Comparison of ENCODE assay signal across 12 cellular contexts in genomic region chr11:103851166-103851651, GRCh38.
DNase-seq lines count a peak whose midpoint lies in the region; ATAC-seq and TF ChIP-seq lines count a peak whose summit lies in the region.
"Had no signal": no experiment of that assay in that cellular context is flagged by ENCODE, and none has a peak within 500 bp of the region (broad histone marks: within the 10 kb centered on the region; RNA-seq: fewer than 3 reads in every experiment).

No MANE protein-coding gene starts in this region.

- no peaks in the 10 kb centered on the region for H3K4me1 Mint-ChIP-seq in GM23338
- H3K4me1 Mint-ChIP-seq: H9 had no signal

- WGBS in body of pancreas, 2 donors: 5 to 12% methylated on average over 3 of the region's 3 CpGs
- WGBS in heart right ventricle, 2 donors: 28 to 36% methylated on average over 3 of the region's 3 CpGs

- no peaks in the 10 kb centered on the region for H3K27me3 Mint-ChIP-seq in GM23338 (ENCODE audit: insufficient read depth, low read depth, poor library complexity)
- H3K27me3 Mint-ChIP-seq: activated naive CD8-positive, alpha-beta T cell treated with anti-CD3 and anti-CD28 coated beads, Interleukin-2, amount 10 ng/mL, durations not matched to agents 7 days and 5 days had no signal

- no peaks in the 10 kb centered on the region for H3K9me3 Mint-ChIP-seq in GM23338

- DNase-seq in AG10803 (ENCODE audit: low read depth) (peak; percentile 70), body of pancreas (peak in 3 of 4 donors; percentile 33 to 50 (median 48)), heart right ventricle (no peak), renal cortical epithelial cell (ENCODE audit: low read depth) (peak; percentile 97), GM23338 (ENCODE audit: low spot score) (no peak), DMS79 treated with DMSO at 0.1 percent for 48 hours (lab: John Stamatoyannopoulos, UW) (no peak)
- DNase-seq in stimulated activated CD4-positive, alpha-beta T cell treated with anti-CD3 and anti-CD28 coated beads, Interleukin-2, amount 100 ng/mL, for 24 hours: no peak
- DNase-seq: activated naive CD8-positive, alpha-beta T cell treated with anti-CD3 and anti-CD28 coated beads, Interleukin-2, amount 10 ng/mL, durations not matched to agents 7 days and 5 days; H9; MG63 had no signal

- H3K36me3 Mint-ChIP-seq in GM23338 (ENCODE audit: low read depth): no peaks in the 10 kb centered on the region; the same call in 2 of the 3 replicates
- H3K36me3 Mint-ChIP-seq: activated naive CD8-positive, alpha-beta T cell treated with anti-CD3 and anti-CD28 coated beads, Interleukin-2, amount 10 ng/mL, durations not matched to agents 7 days and 5 days had no signal

- no peak for TF ChIP-seq POLR2A in body of pancreas (IDR thresholded peaks at IDR 0.05)

- peaks cover 6% of the 10 kb centered on the region; the same call in 1 of the 2 replicates for H3K9me2 ChIP-seq in GM23338 (ENCODE audit: insufficient read depth)

- H4K20me1 ChIP-seq in GM23338 (replicated peaks; ENCODE audit: insufficient read depth): no peaks in the 10 kb centered on the region

- no peaks in the 10 kb centered on the region for H3F3A ChIP-seq in GM23338 (replicated peaks; ENCODE audit: low read depth)

- peak overlapping the region; percentile 47 to 66 (median 56) for H3K27ac ChIP-seq in body of pancreas
- H3K27ac ChIP-seq in heart right ventricle: peak overlapping the region in 5 of 10 donors; percentile 5 to 63 (median 19)
- H3K27ac ChIP-seq in GM23338 (ENCODE audit: low read depth): no peak overlapping the region

- H3K36me3 ChIP-seq in body of pancreas (replicated peaks in 1 of 2; ENCODE audit: insufficient read depth in 1 of 2, low read depth in 2 of 2): no peaks in the 10 kb centered on the region
- H3K36me3 ChIP-seq in heart right ventricle: no peaks in the 10 kb centered on the region
- no peaks in the 10 kb centered on the region for H3K36me3 ChIP-seq in GM23338 (ENCODE audit: insufficient read depth)
- H3K36me3 ChIP-seq: MG63, ovary had no signal

- H3K9me3 ChIP-seq in body of pancreas (no peaks in the 10 kb centered on the region), heart right ventricle (no peaks in the 10 kb centered on the region)
- H3K9me3 ChIP-seq: MG63, ovary had no signal

- no peak overlapping the region for H3K4me2 ChIP-seq in GM23338

- H3K79me2 ChIP-seq in GM23338 (replicated peaks; ENCODE audit: insufficient read depth): no peaks in the 10 kb centered on the region

- TF ChIP-seq CTCF in AG10803 (conservative IDR thresholded peaks at IDR 0.05; ENCODE audit: low read length) (no peak), body of pancreas (IDR thresholded peaks at IDR 0.05) (no peak), heart right ventricle (IDR thresholded peaks at IDR 0.05) (no peak), GM23338 (conservative IDR thresholded peaks at IDR 0.05; ENCODE audit: low read depth in 2 of 2) (no peak)

- no peak overlapping the region for H2AFZ ChIP-seq in GM23338

- H3K27me3 ChIP-seq in body of pancreas: no peaks in the 10 kb centered on the region
- H3K27me3 ChIP-seq in heart right ventricle: no peaks in the 10 kb centered on the region
- no peaks in the 10 kb centered on the region for H3K27me3 ChIP-seq in GM23338 (ENCODE audit: insufficient read depth)
- H3K27me3 ChIP-seq: MG63, ovary had no signal

- intact Hi-C loops in body of pancreas (cut with DNase I) (no loop called here), heart right ventricle (cut with DNase I) (no loop called here)

- ATAC-seq in body of pancreas: peak; percentile 85
- ATAC-seq in heart right ventricle: peak in 6 of 8 donors; percentile 23 to 85 (median 66)
- no peak for ATAC-seq in GM23338
- no peak for ATAC-seq in HG03108 (IDR thresholded peaks at IDR 0.05; ENCODE audit: unreplicated experiment)

- H3K27ac Mint-ChIP-seq in GM23338: no peak overlapping the region
- H3K27ac Mint-ChIP-seq: activated naive CD8-positive, alpha-beta T cell treated with anti-CD3 and anti-CD28 coated beads, Interleukin-2, amount 10 ng/mL, durations not matched to agents 7 days and 5 days; H9 had no signal

- H3K4me1 ChIP-seq in body of pancreas (peaks cover 27% of the 10 kb centered on the region), heart right ventricle (peaks cover 0 to 21% (median 0%) of the 10 kb centered on the region in 9 donors), GM23338 (ENCODE audit: insufficient read depth) (no peaks in the 10 kb centered on the region)

- no peak overlapping the region for H3K4me3 ChIP-seq in AG10803 (ENCODE audit: low read length)
- no peak overlapping the region for H3K4me3 ChIP-seq in body of pancreas
- no peak overlapping the region for H3K4me3 ChIP-seq in heart right ventricle
- H3K4me3 ChIP-seq in GM23338: no peak overlapping the region
- H3K4me3 ChIP-seq: MG63, ovary had no signal

- H3K4me3 Mint-ChIP-seq in GM23338: no peak overlapping the region
- H3K4me3 Mint-ChIP-seq: activated naive CD8-positive, alpha-beta T cell treated with anti-CD3 and anti-CD28 coated beads, Interleukin-2, amount 10 ng/mL, durations not matched to agents 7 days and 5 days; H9 had no signal

TF ChIP-seq in GM23338, 12 proteins besides CTCF, POLR2A, EP300 and RAD21 (continues in another document):
- TF ChIP-seq REST (IDR thresholded peaks at IDR 0.05; ENCODE audit: unreplicated experiment): no peak

Comparison
In these comparisons a context has a peak if more than half of its experiments do, and no peak if none do; other contexts are left out.
1. DNase-seq: peak in AG10803 (single experiment), body of pancreas (3 of 4) and renal cortical epithelial cell (single experiment); none in heart right ventricle (0 of 2), GM23338 (single experiment), stimulated activated CD4-positive, alpha-beta T cell treated with anti-CD3 and anti-CD28 coated beads, Interleukin-2, amount 100 ng/mL, for 24 hours (0 of 2) and DMS79 treated with DMSO at 0.1 percent for 48 hours (single experiment).
2. ATAC-seq: peak in body of pancreas (single experiment) and heart right ventricle (6 of 8); none in GM23338 (single experiment) and HG03108 (single experiment).